In genomic region chr9:130277525-130277924, GRCh38 we compare ENCODE assay signal across 13 cellular contexts. TPM values are rescaled to one million over a fixed set of nuclear protein-coding genes. Genes with fewer than 3 reads are reported as not detected.
A peak's percentile ranks its signal among the peaks of the same experiment; 100 is the strongest.
DNase-seq lines count a peak whose midpoint lies in the region; FAIRE-seq and TF ChIP-seq lines count a peak whose summit lies in the region.
"Not testable (repeated sequence)": the region's sequence is repeated elsewhere in the genome, so short reads cannot be mapped to it uniquely, and the experiment has no call there.
"Had no signal": no experiment of that assay in that cellular context is flagged by ENCODE, and none has a peak within 500 bp of the region (broad histone marks: within the 10 kb centered on the region; RNA-seq: fewer than 3 reads in every experiment).

No MANE protein-coding gene starts in this region.

- H4K20me1 ChIP-seq in neural progenitor cell (ENCODE audit: low read depth): not testable (repeated sequence)

- not testable (repeated sequence) for H3K4me2 ChIP-seq in neural progenitor cell; neuronal stem cell (ENCODE audit: insufficient read depth, low read length, poor library complexity, severe bottlenecking)

- POLR2A ChIA-PET in HEK293 (lab: Yijun Ruan, JAX): not testable (repeated sequence)

- not testable (repeated sequence) for H2BK12ac ChIP-seq in neuronal stem cell (ENCODE audit: low read length)

- not testable (repeated sequence) for H3K9me3 Mint-ChIP-seq in neural progenitor cell

- H2BK120ac ChIP-seq in neuronal stem cell (ENCODE audit: low read depth, low read length): peak overlapping the region; percentile 54

- not testable (repeated sequence) for DNase-seq in HTR-8/SVneo (ENCODE audit: insufficient read length, low spot score); neural progenitor cell (ENCODE audit: low spot score); neuronal stem cell (ENCODE audit: low spot score)

- not testable (repeated sequence) for H3K4me3 ChIP-seq in HEK293 (ENCODE audit: low read depth, low read length); neural progenitor cell; neuronal stem cell (ENCODE audit: low read length in 2 of 2)

- not testable (repeated sequence) for H3K4ac ChIP-seq in neuronal stem cell (ENCODE audit: low read length)

- CTCF ChIA-PET in HEK293 (lab: Yijun Ruan, JAX): interaction anchor here (0.6 to 1.5 kb wide), 2 partner anchors 14 to 30 kb away, joined by 3 to 6 read pairs; no protein-coding TSS in a partner anchor

- FAIRE-seq in HTR-8/SVneo (lab: Jason Lieb, UNC): peak; percentile 98

- no CpG with 5 or more reads among the region's 1 CpG for WGBS in neuronal stem cell (ENCODE audit: extremely low coverage in 2 of 2, insufficient read length in 2 of 2, insufficient replicate concordance in 1 of 2), 2 donors

- H3K27me3 Mint-ChIP-seq in neural progenitor cell (ENCODE audit: insufficient read depth, low read depth): not testable (repeated sequence)

- not testable (repeated sequence) for H2AFZ ChIP-seq in neural progenitor cell (replicated peaks); neuronal stem cell (ENCODE audit: low read length)

- not testable (repeated sequence) for H2BK15ac ChIP-seq in neuronal stem cell (ENCODE audit: low read length)

- H2BK5ac ChIP-seq in neuronal stem cell (ENCODE audit: low read length): not testable (repeated sequence)

- not testable (repeated sequence) for H4K91ac ChIP-seq in neuronal stem cell (ENCODE audit: low read depth, low read length, poor library complexity)

- not testable (repeated sequence) for H3F3A ChIP-seq in neural progenitor cell (ENCODE audit: low read depth)

- H3K4me3 Mint-ChIP-seq in neural progenitor cell: peak overlapping the region; percentile 52

- H3K14ac ChIP-seq in neuronal stem cell (ENCODE audit: low read length): not testable (repeated sequence)

- not testable (repeated sequence) for H3K79me2 ChIP-seq in neural progenitor cell (ENCODE audit: low read depth)

- TF ChIP-seq CTCF in HEK293 (tag by site-specific recombination; IDR thresholded peaks at IDR 0.05); neural progenitor cell (IDR thresholded peaks at IDR 0.05): not testable (repeated sequence)

- not testable (repeated sequence) for H4K8ac ChIP-seq in neuronal stem cell (ENCODE audit: low read depth, low read length)

- not testable (repeated sequence) for H3K27ac ChIP-seq in HEK293 (ENCODE audit: extremely low read depth, low read depth, low read length); neural progenitor cell; neuronal stem cell (replicated peaks; ENCODE audit: low read length)

- H3K4me1 ChIP-seq in HEK293 (ENCODE audit: control insufficient read depth, insufficient read depth, low read length); neural progenitor cell; neuronal stem cell (ENCODE audit: control insufficient read depth in 2 of 2, insufficient read depth in 1 of 2, low read depth in 1 of 2, low read length in 2 of 2): not testable (repeated sequence)

- not testable (repeated sequence) for H3K18ac ChIP-seq in neuronal stem cell (ENCODE audit: low read length)

- H3K27me3 ChIP-seq in neural progenitor cell; neuronal stem cell (ENCODE audit: control insufficient read depth in 3 of 3, insufficient read depth in 3 of 3, low read depth in 1 of 3, low read length in 3 of 3): not testable (repeated sequence)

- not testable (repeated sequence) for H3K9ac ChIP-seq in neural progenitor cell; neuronal stem cell (ENCODE audit: low read depth, low read length, poor library complexity)

- H3K27ac Mint-ChIP-seq in neural progenitor cell: not testable (repeated sequence)

- not testable (repeated sequence) for H3K36me3 ChIP-seq in HEK293 (ENCODE audit: control insufficient read depth in 2 of 2, insufficient read depth in 1 of 2, low read length in 2 of 2); neural progenitor cell; neuronal stem cell (replicated peaks in 1 of 2; ENCODE audit: control insufficient read depth in 2 of 2, insufficient read depth in 2 of 2, low read length in 2 of 2)

- not testable (repeated sequence) for H3K79me1 ChIP-seq in neuronal stem cell (ENCODE audit: low read depth, low read length)

- not testable (repeated sequence) for H2AK5ac ChIP-seq in neuronal stem cell (ENCODE audit: low read depth, low read length)

- not testable (repeated sequence) for H3K36me3 Mint-ChIP-seq in neural progenitor cell

- H3K4me1 Mint-ChIP-seq in neural progenitor cell: not testable (repeated sequence)

- H3K9me3 ChIP-seq in HEK293 (ENCODE audit: control insufficient read depth, insufficient read depth, low read depth, low read length); neural progenitor cell (ENCODE audit: low read depth); neuronal stem cell (replicated peaks in 1 of 2; ENCODE audit: control insufficient read depth in 2 of 2, insufficient read depth in 1 of 2, low read depth in 1 of 2, low read length in 2 of 2): not testable (repeated sequence)

- not testable (repeated sequence) for H3K23ac ChIP-seq in neuronal stem cell (ENCODE audit: low read depth, low read length, poor library complexity)

TF ChIP-seq in HEK293, 187 proteins besides CTCF, POLR2A, EP300 and RAD21:
- TF ChIP-seq ZNF513 (tag by site-specific recombination; IDR thresholded peaks at IDR 0.05): peak; percentile 93

RNA-seq across cellular contexts. Expression of gene HMCN2, which starts 12.0 kb away (rescaled TPM):
- 0.15 and 0.40 TPM in 2 replicates for total RNA-seq in neural progenitor cell (ENCODE audit: low replicate concordance)
- 0.42 TPM for polyA plus RNA-seq in neuronal stem cell (2013, experiment 1 of 2)
- polyA plus RNA-seq in neuronal stem cell (2013, experiment 2 of 2): 0.24 TPM
- total RNA-seq: B cell; Calu3; CD4-positive, alpha-beta memory T cell; CD4-positive, alpha-beta T cell; CD4-positive, CD25-positive, alpha-beta regulatory T cell; CD8-positive, alpha-beta memory T cell; CD8-positive, alpha-beta T cell had no signal
- polyA plus RNA-seq: BJ; CD14-positive monocyte; CD4-positive, alpha-beta memory T cell; CD4-positive, CD25-positive, alpha-beta regulatory T cell; CD8-positive, alpha-beta memory T cell had no signal
